8 cellular contexts compared by ENCODE assay signal in the genomic region with DNA sequence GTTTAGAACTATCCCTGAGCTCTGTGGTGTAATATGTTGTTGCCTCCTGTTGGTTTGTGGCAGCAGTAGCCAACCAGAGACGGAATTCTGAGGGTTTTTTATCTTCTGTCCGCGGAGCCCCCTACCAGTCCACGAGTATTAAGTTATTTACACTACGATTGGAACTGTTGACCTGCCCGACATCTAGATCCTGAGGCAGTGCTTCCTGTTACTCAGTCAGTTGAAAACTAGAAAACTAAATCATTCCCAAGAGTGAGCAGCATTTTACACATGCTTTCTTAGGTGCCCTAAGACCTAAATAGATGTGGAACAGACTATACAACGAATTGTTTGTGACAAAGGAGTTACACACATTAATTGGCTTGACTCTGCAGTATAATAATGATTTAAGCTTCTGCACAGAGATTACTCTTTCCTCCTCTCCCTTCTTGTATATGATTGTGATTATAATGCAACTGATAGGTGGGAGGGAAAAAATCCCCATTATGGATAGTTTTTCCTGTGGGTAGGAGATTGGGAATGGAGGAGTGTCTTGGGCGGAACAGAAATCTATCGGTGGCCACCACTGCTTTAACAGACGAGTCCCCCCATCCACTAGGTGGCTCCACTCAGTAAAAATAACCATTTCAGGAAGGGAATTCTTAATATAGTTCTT. TPM values are rescaled to one million over a fixed set of nuclear protein-coding genes. Genes with fewer than 3 reads are reported as not detected.
DNase-seq lines count a peak whose midpoint lies in the region; ATAC-seq, FAIRE-seq and TF ChIP-seq lines count a peak whose summit lies in the region.

No MANE protein-coding gene starts in this region.

- FAIRE-seq in astrocyte (lab: Jason Lieb, UNC), result no peak

- no peaks in the 10 kb centered on the region for H3K9me3 ChIP-seq in Karpas-422 (ENCODE audit: low read length)
- no peaks in the 10 kb centered on the region for H3K9me3 ChIP-seq in astrocyte (ENCODE audit: insufficient read depth, low read depth, low read length)

- DNase-seq in activated CD4-positive, alpha-beta T cell treated with anti-CD3 and anti-CD28 coated beads for 36 hours, result peak; percentile 62
- no peak for DNase-seq in activated CD4-positive, alpha-beta T cell treated with anti-CD3 and anti-CD28 coated beads for 1 hour
- DNase-seq in Karpas-422 (peak; percentile 63), RWPE1 (ENCODE audit: low spot score) (no peak), astrocyte (ENCODE audit: low read depth) (peak; percentile 45), inferior parietal cortex (ENCODE audit: extremely low spot score) (peak; percentile 49), 8988T (no peak)
- peak in 3 of 4 experiments; percentile 7 to 18 (median 13) for DNase-seq in stimulated activated CD4-positive, alpha-beta T cell treated with anti-CD3 and anti-CD28 coated beads, Interleukin-1b, Interleukin-23, amount 100 ng/mL, for 24 hours (ENCODE audit: low read depth in 4 of 4, low spot score in 1 of 4)

- peaks cover 47% of the 10 kb centered on the region for H3K79me2 ChIP-seq in Karpas-422 (ENCODE audit: low read length)
- peaks cover 65% of the 10 kb centered on the region for H3K79me2 ChIP-seq in astrocyte (ENCODE audit: insufficient read depth, low read length)

- H4K20me1 ChIP-seq in Karpas-422 (ENCODE audit: insufficient read depth, low read depth, low read length) (peaks cover 36% of the 10 kb centered on the region; the same call in 1 of the 2 replicates), astrocyte (ENCODE audit: insufficient read depth, low read length) (peaks cover 46% of the 10 kb centered on the region)

- H3K27me3 ChIP-seq in Karpas-422 (ENCODE audit: low read length) (no peaks in the 10 kb centered on the region), astrocyte (ENCODE audit: insufficient read depth, low read length) (no peaks in the 10 kb centered on the region)

- CTCF ChIA-PET in activated CD4-positive, alpha-beta T cell treated with anti-CD3 and anti-CD28 coated beads for 36 hours (lab: Charles Lee), result interaction anchor here (0.6 to 2.2 kb wide), 15 partner anchors 10 to 190 kb away, joined by 3 to 17 read pairs (median 3); no protein-coding TSS in a partner anchor
- CTCF ChIA-PET in RWPE1 (lab: Yijun Ruan, JAX), result interaction anchor here (0.5 to 2.0 kb wide), 8 partner anchors 27 to 1286 kb away, joined by 3 to 14 read pairs (median 4); no protein-coding TSS in a partner anchor

- peaks cover 25% of the 10 kb centered on the region for H3K36me3 ChIP-seq in Karpas-422 (ENCODE audit: insufficient read depth, low read length)
- H3K36me3 ChIP-seq in astrocyte (ENCODE audit: insufficient read depth, low read length), result peaks cover 24% of the 10 kb centered on the region

- POLR2A ChIA-PET in activated CD4-positive, alpha-beta T cell treated with anti-CD3 and anti-CD28 coated beads for 36 hours (lab: Charles Lee), result interaction anchor here (0.6 to 1.1 kb wide), 3 partner anchors 61 to 1765 kb away, joined by 3 to 4 read pairs (median 3); a partner anchor contains a TSS
- POLR2A ChIA-PET in RWPE1 (lab: Yijun Ruan, JAX; ENCODE audit: low non-redundant PET), result interaction anchor here (1.0 to 1.2 kb wide), 2 partner anchors 37 to 222 kb away, joined by 4 to 5 read pairs; no protein-coding TSS in a partner anchor

- peaks cover 22% of the 10 kb centered on the region for H3K4me1 ChIP-seq in Karpas-422 (ENCODE audit: low read length)
- H3K4me1 ChIP-seq in astrocyte (ENCODE audit: insufficient read depth, low read length), result peaks cover 14% of the 10 kb centered on the region

- H3K4me2 ChIP-seq in Karpas-422 (ENCODE audit: low read depth, low read length, poor library complexity, severe bottlenecking) (peak overlapping the region; percentile 66), astrocyte (ENCODE audit: low read length) (peak overlapping the region; percentile 89)

- H3K4me3 Mint-ChIP-seq in activated CD4-positive, alpha-beta T cell treated with anti-CD3 and anti-CD28 coated beads for 36 hours, result peak overlapping the region; percentile 95
- peak overlapping the region; percentile 100 for H3K4me3 Mint-ChIP-seq in astrocyte (ENCODE audit: unreplicated experiment)

- no peaks in the 10 kb centered on the region for H3K27me3 Mint-ChIP-seq in activated CD4-positive, alpha-beta T cell treated with anti-CD3 and anti-CD28 coated beads for 36 hours
- H3K27me3 Mint-ChIP-seq in astrocyte (ENCODE audit: low read depth, unreplicated experiment), result no peaks in the 10 kb centered on the region

- H3K9ac ChIP-seq in Karpas-422 (ENCODE audit: low read length) (peak overlapping the region; percentile 89), astrocyte (ENCODE audit: low read length) (peak overlapping the region; percentile 98)

- H3K36me3 Mint-ChIP-seq in activated CD4-positive, alpha-beta T cell treated with anti-CD3 and anti-CD28 coated beads for 36 hours (ENCODE audit: low read depth), result peaks cover 27% of the 10 kb centered on the region
- H3K36me3 Mint-ChIP-seq in astrocyte (ENCODE audit: low read depth, unreplicated experiment), result peaks cover 9% of the 10 kb centered on the region

- H3K27ac ChIP-seq in Karpas-422 (ENCODE audit: low read length) (no peak overlapping the region), RWPE1 (peak overlapping the region; percentile 99), astrocyte (ENCODE audit: low read depth, low read length) (peak overlapping the region; percentile 97)

- H3K4me3 ChIP-seq in Karpas-422 (ENCODE audit: low read length) (peak overlapping the region; percentile 93), astrocyte (ENCODE audit: insufficient read depth, low read depth, low read length) (peak overlapping the region; percentile 80)

- H3K9me3 Mint-ChIP-seq in activated CD4-positive, alpha-beta T cell treated with anti-CD3 and anti-CD28 coated beads for 36 hours (ENCODE audit: low read depth), result no peaks in the 10 kb centered on the region
- no peaks in the 10 kb centered on the region for H3K9me3 Mint-ChIP-seq in astrocyte (ENCODE audit: unreplicated experiment)

- peak overlapping the region; percentile 98 for H3K27ac Mint-ChIP-seq in activated CD4-positive, alpha-beta T cell treated with anti-CD3 and anti-CD28 coated beads for 36 hours
- peak overlapping the region; percentile 100 for H3K27ac Mint-ChIP-seq in astrocyte (ENCODE audit: unreplicated experiment)

- H3K4me1 Mint-ChIP-seq in activated CD4-positive, alpha-beta T cell treated with anti-CD3 and anti-CD28 coated beads for 36 hours, result peaks cover 33% of the 10 kb centered on the region
- peaks cover 20% of the 10 kb centered on the region for H3K4me1 Mint-ChIP-seq in astrocyte (ENCODE audit: low read depth, unreplicated experiment)

- intact Hi-C loops in activated CD4-positive, alpha-beta T cell treated with anti-CD3 and anti-CD28 coated beads for 36 hours (cut with DNase I, micrococcal nuclease), result loop anchor here (1.0 to 2.0 kb wide), 3 partner anchors 25 to 222 kb away; a partner anchor contains a TSS

- H2AFZ ChIP-seq in Karpas-422 (ENCODE audit: low read length) (no peak overlapping the region; the same call in 1 of the 2 replicates), astrocyte (ENCODE audit: low read depth, low read length) (no peak overlapping the region)

- TF ChIP-seq CTCF in RWPE1 (conservative IDR thresholded peaks at IDR 0.05; ENCODE audit: low read depth), result peak; percentile 76
- TF ChIP-seq CTCF in astrocyte (IDR thresholded peaks at IDR 0.05; ENCODE audit: insufficient read depth, low read depth, low read length), result peak; percentile 68

- H3K9me2 ChIP-seq in Karpas-422 (replicated peaks; ENCODE audit: insufficient read depth, low read length), result no peaks in the 10 kb centered on the region

- peak; percentile 2 for ATAC-seq in activated CD4-positive, alpha-beta T cell treated with anti-CD3 and anti-CD28 coated beads for 36 hours

RNA-seq across cellular contexts. Expression of a gene that starts 1.7 kb away (rescaled TPM):
- 10 to 100 TPM; 42.6 to 51.9 TPM for total RNA-seq in activated CD4-positive, alpha-beta T cell treated with anti-CD3 and anti-CD28 coated beads for 36 hours
- 11.1 and 39.5 TPM in 2 replicates for total RNA-seq in Karpas-422 (2014; rRNA removed; shearing (Covaris generic); ENCODE audit: low replicate concordance)
- total RNA-seq in astrocyte, result 136 and 143 TPM in 2 replicates

Comparison
In these comparisons a context has a peak if more than half of its experiments do, and no peak if none do; other contexts are left out.
1. DNase-seq: peak in activated CD4-positive, alpha-beta T cell treated with anti-CD3 and anti-CD28 coated beads for 36 hours (single experiment), Karpas-422 (single experiment), astrocyte (single experiment), inferior parietal cortex (single experiment) and stimulated activated CD4-positive, alpha-beta T cell treated with anti-CD3 and anti-CD28 coated beads, Interleukin-1b, Interleukin-23, amount 100 ng/mL, for 24 hours (3 of 4); none in activated CD4-positive, alpha-beta T cell treated with anti-CD3 and anti-CD28 coated beads for 1 hour (single experiment), RWPE1 (single experiment) and 8988T (single experiment).